In the genomic region with DNA sequence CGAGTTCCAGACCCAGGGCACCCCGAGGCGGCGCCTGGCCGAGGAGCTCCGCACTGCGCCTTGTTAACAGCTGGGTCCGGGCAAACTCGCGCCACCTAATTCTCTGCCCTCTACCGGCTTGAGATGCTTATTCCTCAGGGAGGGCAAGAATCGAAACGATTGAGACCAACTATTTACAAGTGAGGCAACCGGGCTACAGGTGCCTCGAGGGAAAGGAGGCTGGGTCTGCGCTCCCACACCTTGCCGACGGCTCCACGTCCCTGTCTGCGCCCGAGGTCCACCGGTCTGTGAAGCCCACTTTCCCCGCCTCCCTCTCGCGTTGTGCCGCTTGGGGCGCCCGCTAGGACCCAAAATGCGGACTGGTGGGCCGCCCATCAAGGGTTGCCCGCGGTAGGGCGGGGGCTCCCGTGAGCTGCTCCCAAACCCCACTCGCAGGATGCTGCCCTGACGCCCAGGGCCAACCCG, we compare ENCODE assay signal across 8 cellular contexts. TPM values are rescaled to one million over a fixed set of nuclear protein-coding genes. Genes with fewer than 3 reads are reported as not detected.
DNase-seq lines count a peak whose midpoint lies in the region; ATAC-seq and TF ChIP-seq lines count a peak whose summit lies in the region.

No MANE protein-coding gene starts in this region.

- no peak overlapping the region for H2AK5ac ChIP-seq in neuronal stem cell (ENCODE audit: low read depth, low read length)

- peak overlapping the region; percentile 98 for H2AFZ ChIP-seq in neuronal stem cell (ENCODE audit: low read length)

- H2BK5ac ChIP-seq in neuronal stem cell (ENCODE audit: low read length), result peak overlapping the region; percentile 59

- H3K14ac ChIP-seq in neuronal stem cell (ENCODE audit: low read length), result peak overlapping the region; percentile 59

- H3K4me3 ChIP-seq in BE2C (ENCODE audit: low read depth, low read length) (peak overlapping the region; percentile 85), foreskin fibroblast (ENCODE audit: low read depth in 1 of 2, low read length in 2 of 2) (peak overlapping the region; percentile 86 to 87), neuronal stem cell (ENCODE audit: low read length in 2 of 2) (peak overlapping the region; percentile 81 to 98)

- H3K27me3 ChIP-seq in BE2C, result no peaks in the 10 kb centered on the region
- H3K27me3 ChIP-seq in neuronal stem cell (ENCODE audit: control insufficient read depth in 3 of 3, insufficient read depth in 3 of 3, low read depth in 1 of 3, low read length in 3 of 3), result peaks cover 0 to 11% (median 0%) of the 10 kb centered on the region in 3 experiments

- H4K91ac ChIP-seq in neuronal stem cell (ENCODE audit: low read depth, low read length, poor library complexity), result no peak overlapping the region

- TF ChIP-seq CTCF in BE2C (IDR thresholded peaks at IDR 0.05; ENCODE audit: low read depth, low read length) (peak; percentile 45; the same call in 1 of the 2 replicates), foreskin fibroblast (IDR thresholded peaks at IDR 0.05; ENCODE audit: low read depth, low read length) (peak; percentile 38)

- no peaks in the 10 kb centered on the region for H3K4me1 ChIP-seq in BE2C
- peaks cover 3 to 8% of the 10 kb centered on the region in 2 donors for H3K4me1 ChIP-seq in neuronal stem cell (ENCODE audit: control insufficient read depth in 2 of 2, insufficient read depth in 1 of 2, low read depth in 1 of 2, low read length in 2 of 2)

- peak; percentile 76 for DNase-seq in BE2C
- DNase-seq in OCI-M2 (lab: John Stamatoyannopoulos, UW; ENCODE audit: unreplicated experiment), result peak; percentile 23
- peak; percentile 32 for DNase-seq in activated T-helper 9 cell treated with anti-CD3 and anti-CD28 coated beads, Interleukin-2, amount 50 U/mL, for 16 hours (ENCODE audit: low read depth)
- peak in 1 of 2 donors; percentile 79 for DNase-seq in foreskin fibroblast
- peak; percentile 51 for DNase-seq in neuronal stem cell (ENCODE audit: low spot score)

- no peaks in the 10 kb centered on the region for H3K36me3 ChIP-seq in BE2C
- peaks cover 0 to 43% of the 10 kb centered on the region in 2 donors for H3K36me3 ChIP-seq in neuronal stem cell (replicated peaks in 1 of 2; ENCODE audit: control insufficient read depth in 2 of 2, insufficient read depth in 2 of 2, low read length in 2 of 2)

- no peak overlapping the region for H3K23ac ChIP-seq in neuronal stem cell (ENCODE audit: low read depth, low read length, poor library complexity)

- peak overlapping the region; percentile 62 for H2BK120ac ChIP-seq in neuronal stem cell (ENCODE audit: low read depth, low read length)

- H3K79me1 ChIP-seq in neuronal stem cell (ENCODE audit: low read depth, low read length), result peaks cover 3% of the 10 kb centered on the region

- H2BK15ac ChIP-seq in neuronal stem cell (ENCODE audit: low read length), result no peak overlapping the region

- H3K27ac ChIP-seq in neuronal stem cell (replicated peaks; ENCODE audit: low read length) (no peak overlapping the region), temporal lobe (ENCODE audit: low read depth, low read length) (peak overlapping the region; percentile 65)

- H3K4ac ChIP-seq in neuronal stem cell (ENCODE audit: low read length), result no peak overlapping the region

- H3K18ac ChIP-seq in neuronal stem cell (ENCODE audit: low read length), result peak overlapping the region; percentile 95

- no peak overlapping the region for H2BK12ac ChIP-seq in neuronal stem cell (ENCODE audit: low read length)

- peak overlapping the region; percentile 95 for H3K9ac ChIP-seq in neuronal stem cell (ENCODE audit: low read depth, low read length, poor library complexity)

- WGBS in neuronal stem cell (ENCODE audit: extremely low coverage in 2 of 2, insufficient read length in 2 of 2, insufficient replicate concordance in 1 of 2), 2 donors, result no CpG with 5 or more reads among the region's 37 CpGs

- ATAC-seq in GM18909 (IDR thresholded peaks at IDR 0.05; ENCODE audit: poor library complexity, unreplicated experiment) (peak; percentile 58), HG03159 (IDR thresholded peaks at IDR 0.05; ENCODE audit: unreplicated experiment) (peak; percentile 52)

- peak overlapping the region; percentile 68 for H3K4me2 ChIP-seq in neuronal stem cell (ENCODE audit: insufficient read depth, low read length, poor library complexity, severe bottlenecking)

- H3K9me3 ChIP-seq in BE2C, result no peaks in the 10 kb centered on the region; the same call in 1 of the 2 replicates
- peaks cover 0 to 6% of the 10 kb centered on the region in 2 donors for H3K9me3 ChIP-seq in neuronal stem cell (replicated peaks in 1 of 2; ENCODE audit: control insufficient read depth in 2 of 2, insufficient read depth in 1 of 2, low read depth in 1 of 2, low read length in 2 of 2)

- H4K8ac ChIP-seq in neuronal stem cell (ENCODE audit: low read depth, low read length), result no peak overlapping the region

RNA-seq across cellular contexts. Expression of gene AKR1B1, which starts 0.5 kb away (rescaled TPM):
- 436 TPM for polyA plus RNA-seq in BE2C (2012; ENCODE audit: insufficient read depth, insufficient read length, low read depth)
- 127 TPM for polyA plus RNA-seq in neuronal stem cell (2013, experiment 1 of 2)
- 127 TPM for polyA plus RNA-seq in neuronal stem cell (2013, experiment 2 of 2)
- 44.7 TPM for total RNA-seq in temporal lobe
